Comparison of ENCODE assay signal across 1 cellular context in the genomic region with DNA sequence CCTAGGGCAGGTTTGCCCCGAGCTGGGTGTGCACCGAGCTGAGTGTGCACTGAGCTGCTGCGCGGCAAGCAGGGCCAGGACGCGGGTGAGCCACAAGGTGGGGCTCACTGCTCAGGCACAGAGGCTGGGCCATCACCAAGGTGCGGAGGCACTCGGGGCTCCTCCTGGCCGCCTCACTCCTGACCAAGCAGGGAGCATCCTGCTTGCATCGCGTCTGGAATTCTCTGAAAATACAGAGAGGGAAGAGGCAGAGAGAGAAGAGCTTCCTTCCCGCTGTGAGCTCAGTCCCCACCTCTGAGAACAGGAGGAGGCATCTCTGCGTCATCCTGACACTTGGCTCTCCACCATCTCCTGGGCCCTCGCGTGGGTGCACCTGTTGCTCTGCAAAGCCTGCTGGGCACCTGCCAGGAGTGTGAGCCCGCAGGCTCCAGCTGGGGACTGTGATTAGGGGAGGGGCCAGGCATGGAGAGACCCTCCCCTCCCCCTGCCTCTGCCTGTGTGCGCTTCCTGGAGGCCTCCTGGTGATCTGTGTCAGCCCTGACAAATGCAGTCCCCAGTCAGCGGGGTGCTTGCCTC.
TF ChIP-seq lines count a peak whose summit lies in the region.

No MANE protein-coding gene starts in this region.

TF ChIP-seq in GM23338, 12 proteins besides CTCF, POLR2A, EP300 and RAD21 (continued from another document):
- TF ChIP-seq, protein P1, sequence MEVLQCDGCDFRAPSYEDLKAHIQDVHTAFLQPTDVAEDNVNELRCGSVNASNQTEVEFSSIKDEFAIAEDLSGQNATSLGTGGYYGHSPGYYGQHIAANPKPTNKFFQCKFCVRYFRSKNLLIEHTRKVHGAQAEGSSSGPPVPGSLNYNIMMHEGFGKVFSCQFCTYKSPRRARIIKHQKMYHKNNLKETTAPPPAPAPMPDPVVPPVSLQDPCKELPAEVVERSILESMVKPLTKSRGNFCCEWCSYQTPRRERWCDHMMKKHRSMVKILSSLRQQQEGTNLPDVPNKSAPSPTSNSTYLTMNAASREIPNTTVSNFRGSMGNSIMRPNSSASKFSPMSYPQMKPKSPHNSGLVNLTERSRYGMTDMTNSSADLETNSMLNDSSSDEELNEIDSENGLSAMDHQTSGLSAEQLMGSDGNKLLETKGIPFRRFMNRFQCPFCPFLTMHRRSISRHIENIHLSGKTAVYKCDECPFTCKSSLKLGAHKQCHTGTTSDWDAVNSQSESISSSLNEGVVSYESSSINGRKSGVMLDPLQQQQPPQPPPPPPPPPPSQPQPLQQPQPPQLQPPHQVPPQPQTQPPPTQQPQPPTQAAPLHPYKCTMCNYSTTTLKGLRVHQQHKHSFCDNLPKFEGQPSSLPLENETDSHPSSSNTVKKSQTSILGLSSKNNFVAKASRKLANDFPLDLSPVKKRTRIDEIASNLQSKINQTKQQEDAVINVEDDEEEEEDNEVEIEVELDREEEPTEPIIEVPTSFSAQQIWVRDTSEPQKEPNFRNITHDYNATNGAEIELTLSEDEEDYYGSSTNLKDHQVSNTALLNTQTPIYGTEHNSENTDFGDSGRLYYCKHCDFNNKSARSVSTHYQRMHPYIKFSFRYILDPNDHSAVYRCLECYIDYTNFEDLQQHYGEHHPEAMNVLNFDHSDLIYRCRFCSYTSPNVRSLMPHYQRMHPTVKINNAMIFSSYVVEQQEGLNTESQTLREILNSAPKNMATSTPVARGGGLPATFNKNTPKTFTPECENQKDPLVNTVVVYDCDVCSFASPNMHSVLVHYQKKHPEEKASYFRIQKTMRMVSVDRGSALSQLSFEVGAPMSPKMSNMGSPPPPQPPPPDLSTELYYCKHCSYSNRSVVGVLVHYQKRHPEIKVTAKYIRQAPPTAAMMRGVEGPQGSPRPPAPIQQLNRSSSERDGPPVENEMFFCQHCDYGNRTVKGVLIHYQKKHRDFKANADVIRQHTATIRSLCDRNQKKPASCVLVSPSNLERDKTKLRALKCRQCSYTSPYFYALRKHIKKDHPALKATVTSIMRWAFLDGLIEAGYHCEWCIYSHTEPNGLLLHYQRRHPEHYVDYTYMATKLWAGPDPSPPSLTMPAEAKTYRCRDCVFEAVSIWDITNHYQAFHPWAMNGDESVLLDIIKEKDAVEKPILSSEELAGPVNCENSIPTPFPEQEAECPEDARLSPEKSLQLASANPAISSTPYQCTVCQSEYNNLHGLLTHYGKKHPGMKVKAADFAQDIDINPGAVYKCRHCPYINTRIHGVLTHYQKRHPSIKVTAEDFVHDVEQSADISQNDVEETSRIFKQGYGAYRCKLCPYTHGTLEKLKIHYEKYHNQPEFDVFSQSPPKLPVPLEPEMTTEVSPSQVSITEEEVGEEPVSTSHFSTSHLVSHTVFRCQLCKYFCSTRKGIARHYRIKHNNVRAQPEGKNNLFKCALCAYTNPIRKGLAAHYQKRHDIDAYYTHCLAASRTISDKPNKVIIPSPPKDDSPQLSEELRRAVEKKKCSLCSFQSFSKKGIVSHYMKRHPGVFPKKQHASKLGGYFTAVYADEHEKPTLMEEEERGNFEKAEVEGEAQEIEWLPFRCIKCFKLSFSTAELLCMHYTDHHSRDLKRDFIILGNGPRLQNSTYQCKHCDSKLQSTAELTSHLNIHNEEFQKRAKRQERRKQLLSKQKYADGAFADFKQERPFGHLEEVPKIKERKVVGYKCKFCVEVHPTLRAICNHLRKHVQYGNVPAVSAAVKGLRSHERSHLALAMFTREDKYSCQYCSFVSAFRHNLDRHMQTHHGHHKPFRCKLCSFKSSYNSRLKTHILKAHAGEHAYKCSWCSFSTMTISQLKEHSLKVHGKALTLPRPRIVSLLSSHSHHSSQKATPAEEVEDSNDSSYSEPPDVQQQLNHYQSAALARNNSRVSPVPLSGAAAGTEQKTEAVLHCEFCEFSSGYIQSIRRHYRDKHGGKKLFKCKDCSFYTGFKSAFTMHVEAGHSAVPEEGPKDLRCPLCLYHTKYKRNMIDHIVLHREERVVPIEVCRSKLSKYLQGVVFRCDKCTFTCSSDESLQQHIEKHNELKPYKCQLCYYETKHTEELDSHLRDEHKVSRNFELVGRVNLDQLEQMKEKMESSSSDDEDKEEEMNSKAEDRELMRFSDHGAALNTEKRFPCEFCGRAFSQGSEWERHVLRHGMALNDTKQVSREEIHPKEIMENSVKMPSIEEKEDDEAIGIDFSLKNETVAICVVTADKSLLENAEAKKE (CRISPR knock-in tag; IDR thresholded peaks at IDR 0.05) = no peak
- TF ChIP-seq, protein P2, sequence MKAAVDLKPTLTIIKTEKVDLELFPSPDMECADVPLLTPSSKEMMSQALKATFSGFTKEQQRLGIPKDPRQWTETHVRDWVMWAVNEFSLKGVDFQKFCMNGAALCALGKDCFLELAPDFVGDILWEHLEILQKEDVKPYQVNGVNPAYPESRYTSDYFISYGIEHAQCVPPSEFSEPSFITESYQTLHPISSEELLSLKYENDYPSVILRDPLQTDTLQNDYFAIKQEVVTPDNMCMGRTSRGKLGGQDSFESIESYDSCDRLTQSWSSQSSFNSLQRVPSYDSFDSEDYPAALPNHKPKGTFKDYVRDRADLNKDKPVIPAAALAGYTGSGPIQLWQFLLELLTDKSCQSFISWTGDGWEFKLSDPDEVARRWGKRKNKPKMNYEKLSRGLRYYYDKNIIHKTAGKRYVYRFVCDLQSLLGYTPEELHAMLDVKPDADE (IDR thresholded peaks at IDR 0.05) = no peak
- TF ChIP-seq JUNB (IDR thresholded peaks at IDR 0.05; ENCODE audit: unreplicated experiment) (no peak), EZH2phosphoT487 (IDR thresholded peaks at IDR 0.05; ENCODE audit: unreplicated experiment) (no peak), ZNF114 (CRISPR knock-in tag; IDR thresholded peaks at IDR 0.05) (no peak), ZNF331 (CRISPR knock-in tag; IDR thresholded peaks at IDR 0.05; ENCODE audit: low read depth) (no peak)
- TF ChIP-seq, protein P3, sequence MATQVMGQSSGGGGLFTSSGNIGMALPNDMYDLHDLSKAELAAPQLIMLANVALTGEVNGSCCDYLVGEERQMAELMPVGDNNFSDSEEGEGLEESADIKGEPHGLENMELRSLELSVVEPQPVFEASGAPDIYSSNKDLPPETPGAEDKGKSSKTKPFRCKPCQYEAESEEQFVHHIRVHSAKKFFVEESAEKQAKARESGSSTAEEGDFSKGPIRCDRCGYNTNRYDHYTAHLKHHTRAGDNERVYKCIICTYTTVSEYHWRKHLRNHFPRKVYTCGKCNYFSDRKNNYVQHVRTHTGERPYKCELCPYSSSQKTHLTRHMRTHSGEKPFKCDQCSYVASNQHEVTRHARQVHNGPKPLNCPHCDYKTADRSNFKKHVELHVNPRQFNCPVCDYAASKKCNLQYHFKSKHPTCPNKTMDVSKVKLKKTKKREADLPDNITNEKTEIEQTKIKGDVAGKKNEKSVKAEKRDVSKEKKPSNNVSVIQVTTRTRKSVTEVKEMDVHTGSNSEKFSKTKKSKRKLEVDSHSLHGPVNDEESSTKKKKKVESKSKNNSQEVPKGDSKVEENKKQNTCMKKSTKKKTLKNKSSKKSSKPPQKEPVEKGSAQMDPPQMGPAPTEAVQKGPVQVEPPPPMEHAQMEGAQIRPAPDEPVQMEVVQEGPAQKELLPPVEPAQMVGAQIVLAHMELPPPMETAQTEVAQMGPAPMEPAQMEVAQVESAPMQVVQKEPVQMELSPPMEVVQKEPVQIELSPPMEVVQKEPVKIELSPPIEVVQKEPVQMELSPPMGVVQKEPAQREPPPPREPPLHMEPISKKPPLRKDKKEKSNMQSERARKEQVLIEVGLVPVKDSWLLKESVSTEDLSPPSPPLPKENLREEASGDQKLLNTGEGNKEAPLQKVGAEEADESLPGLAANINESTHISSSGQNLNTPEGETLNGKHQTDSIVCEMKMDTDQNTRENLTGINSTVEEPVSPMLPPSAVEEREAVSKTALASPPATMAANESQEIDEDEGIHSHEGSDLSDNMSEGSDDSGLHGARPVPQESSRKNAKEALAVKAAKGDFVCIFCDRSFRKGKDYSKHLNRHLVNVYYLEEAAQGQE (IDR thresholded peaks at IDR 0.05; ENCODE audit: unreplicated experiment) = no peak
